Comparison of ENCODE assay signal across 15 cellular contexts in genomic region chr4:169115144-169115896, GRCh38.
DNase-seq lines count a peak whose midpoint lies in the region; TF ChIP-seq lines count a peak whose summit lies in the region.
"Had no signal": no experiment of that assay in that cellular context is flagged by ENCODE, and none has a peak within 500 bp of the region (broad histone marks: within the 10 kb centered on the region; RNA-seq: fewer than 3 reads in every experiment).

No MANE protein-coding gene starts in this region.

- H3K27ac ChIP-seq in 22Rv1 (peak overlapping the region; percentile 86), cingulate gyrus (ENCODE audit: low read depth, low read length) (peak overlapping the region; percentile 82), mesenchymal stem cell (ENCODE audit: low read length, poor library complexity, severe bottlenecking) (peak overlapping the region; percentile 76)
- H3K27ac ChIP-seq: right atrium auricular region, SJCRH30 had no signal

- no peak overlapping the region for H2BK15ac ChIP-seq in mesenchymal stem cell (ENCODE audit: low read depth, poor library complexity, severe bottlenecking)

- H4K8ac ChIP-seq in mesenchymal stem cell (ENCODE audit: low read length) = no peak overlapping the region

- H3K79me1 ChIP-seq in mesenchymal stem cell (replicated peaks; ENCODE audit: low read length, poor library complexity, severe bottlenecking) = peaks cover 10% of the 10 kb centered on the region

- H3K4ac ChIP-seq in mesenchymal stem cell (ENCODE audit: low read depth in 1 of 2, low read length in 2 of 2) = no peak overlapping the region

- peak overlapping the region; percentile 81 for H3K9ac ChIP-seq in mesenchymal stem cell (ENCODE audit: low read length)

- peak overlapping the region; percentile 88 to 92 for H2BK12ac ChIP-seq in mesenchymal stem cell (ENCODE audit: low read length in 2 of 2)

- whole genome bisulfite sequencing in mesenchymal stem cell = 99% methylated on average over 5 of the region's 6 CpGs

- peaks cover 15% of the 10 kb centered on the region for H3K4me1 ChIP-seq in mesenchymal stem cell (ENCODE audit: control insufficient read depth, insufficient read depth, low read depth, low read length)
- H3K4me1 ChIP-seq: right atrium auricular region, SJCRH30 had no signal

- no peaks in the 10 kb centered on the region for H3K9me3 ChIP-seq in mesenchymal stem cell (ENCODE audit: control insufficient read depth, low read length)
- H3K9me3 ChIP-seq: MG63, right atrium auricular region, SJCRH30 had no signal

- no peak overlapping the region for H3K4me2 ChIP-seq in mesenchymal stem cell (ENCODE audit: low read length, poor library complexity, severe bottlenecking)

- peak; percentile 33 for DNase-seq in HT-29 (ENCODE audit: low spot score)
- DNase-seq in mesenchymal stem cell = no peak
- no peak for DNase-seq in effector CD8-positive, alpha-beta T cell (lab: John Stamatoyannopoulos, UW)
- DNase-seq in superior temporal gyrus (ENCODE audit: extremely low spot score) = no peak
- DNase-seq in NCI-H1048 (lab: John Stamatoyannopoulos, UW) = no peak
- DNase-seq in foreskin melanocyte = no peak
- DNase-seq: activated naive CD4-positive, alpha-beta T cell treated with anti-CD3 and anti-CD28 coated beads, Interleukin-2, amount 50 U/mL, for 16 hours; COR-L47; effector memory CD4-positive, alpha-beta T cell; SJCRH30; stimulated activated CD4-positive, alpha-beta T cell treated with anti-CD3 and anti-CD28 coated beads, Interleukin-2, amount 100 ng/mL, for 24 hours had no signal

- H3K14ac ChIP-seq in mesenchymal stem cell (ENCODE audit: low read length in 2 of 2) = no peak overlapping the region

- peak overlapping the region; percentile 36 for H2BK5ac ChIP-seq in mesenchymal stem cell (ENCODE audit: low read depth, low read length, poor library complexity, severe bottlenecking)

- no peak overlapping the region for H2AK5ac ChIP-seq in mesenchymal stem cell (ENCODE audit: low read length, severe bottlenecking)

- no peak overlapping the region for H2BK120ac ChIP-seq in mesenchymal stem cell (ENCODE audit: low read depth, low read length)

- no peak for TF ChIP-seq CTCF in 22Rv1 (IDR thresholded peaks at IDR 0.05)

- H3K36me3 ChIP-seq in mesenchymal stem cell (ENCODE audit: control insufficient read depth in 1 of 2, insufficient read depth in 2 of 2, low read depth in 1 of 2, low read length in 2 of 2) = peaks cover 11 to 81% of the 10 kb centered on the region in 2 experiments
- H3K36me3 ChIP-seq: SJCRH30 had no signal

- peak overlapping the region in 1 of 2 experiments; percentile 83 for H3K18ac ChIP-seq in mesenchymal stem cell (ENCODE audit: low read depth in 1 of 2, low read length in 2 of 2)

- H3K27me3 ChIP-seq in mesenchymal stem cell (ENCODE audit: control insufficient read depth in 1 of 2, insufficient read depth in 1 of 2, low read length in 2 of 2) = no peaks in the 10 kb centered on the region
- H3K27me3 ChIP-seq: MG63, right atrium auricular region, SJCRH30 had no signal

- no peak overlapping the region for H4K91ac ChIP-seq in mesenchymal stem cell (ENCODE audit: low read length)

- H3K23ac ChIP-seq in mesenchymal stem cell (ENCODE audit: low read length in 2 of 2) = no peak overlapping the region

- no peak overlapping the region for H2AFZ ChIP-seq in mesenchymal stem cell (ENCODE audit: low read depth, low read length)

- no peak overlapping the region for H3K4me3 ChIP-seq in mesenchymal stem cell (ENCODE audit: insufficient read depth in 1 of 2, low read depth in 1 of 2, low read length in 2 of 2)
- H3K4me3 ChIP-seq: MG63, right atrium auricular region, SJCRH30 had no signal
